8 cellular contexts compared by ENCODE assay signal in genomic region chr11:62600367-62601113, GRCh38. TPM values are rescaled to one million over a fixed set of nuclear protein-coding genes. Genes with fewer than 3 reads are reported as not detected.
DNase-seq lines count a peak whose midpoint lies in the region; ATAC-seq, FAIRE-seq and TF ChIP-seq lines count a peak whose summit lies in the region.

No MANE protein-coding gene starts in this region.

- DNase-seq in KG1 (lab: John Stamatoyannopoulos, UW) (peak; percentile 34), bronchial epithelial cell (ENCODE audit: low read depth) (peak; percentile 31), GM20000 (ENCODE audit: low spot score) (no peak), HPDE6-E6E7 (ENCODE audit: extremely low spot score) (no peak), NOMO-1 treated with DMSO at 0.1 percent for 48 hours (lab: John Stamatoyannopoulos, UW; ENCODE audit: unreplicated experiment) (no peak)

- H3K27me3 ChIP-seq in BLaER1: no peaks in the 10 kb centered on the region
- H3K27me3 ChIP-seq in bronchial epithelial cell (ENCODE audit: control insufficient read depth, insufficient read depth, low read length): no peaks in the 10 kb centered on the region
- no peaks in the 10 kb centered on the region for H3K27me3 ChIP-seq in muscle layer of colon (ENCODE audit: control insufficient read depth in 1 of 2, insufficient read depth in 2 of 2, low read length in 2 of 2)

- H3K9me3 ChIP-seq in BLaER1 (no peaks in the 10 kb centered on the region), muscle layer of colon (ENCODE audit: low read length) (no peaks in the 10 kb centered on the region)

- peak overlapping the region; percentile 100 for H3K27ac ChIP-seq in BLaER1
- peak overlapping the region; percentile 96 for H3K27ac ChIP-seq in muscle layer of colon (ENCODE audit: low read depth, low read length)

- peaks cover 59% of the 10 kb centered on the region for H3K4me1 ChIP-seq in BLaER1
- peaks cover 31% of the 10 kb centered on the region for H3K4me1 ChIP-seq in muscle layer of colon (ENCODE audit: insufficient read depth, low read length)

- peaks cover 39% of the 10 kb centered on the region for H4K20me1 ChIP-seq in BLaER1

- peak overlapping the region; percentile 91 for H3K4me3 ChIP-seq in BLaER1
- peak overlapping the region; percentile 91 for H3K4me3 ChIP-seq in bronchial epithelial cell (ENCODE audit: low read depth, low read length)
- peak overlapping the region; percentile 83 to 93 for H3K4me3 ChIP-seq in muscle layer of colon (ENCODE audit: low read depth in 1 of 2, low read length in 2 of 2)

- peak overlapping the region; percentile 100 for H3K9ac ChIP-seq in BLaER1
- peak overlapping the region; percentile 88 for H3K9ac ChIP-seq in muscle layer of colon (ENCODE audit: low read length)

- no peak for ATAC-seq in GM19452 (IDR thresholded peaks at IDR 0.05; ENCODE audit: unreplicated experiment)

- peak overlapping the region; percentile 100 for H3K4me2 ChIP-seq in BLaER1

- FAIRE-seq in bronchial epithelial cell (lab: Jason Lieb, UNC): no peak

- H3K36me3 ChIP-seq in BLaER1 (peaks cover 54% of the 10 kb centered on the region), bronchial epithelial cell (ENCODE audit: control insufficient read depth, insufficient read depth, low read length) (peaks cover 18% of the 10 kb centered on the region), muscle layer of colon (ENCODE audit: insufficient read depth, low read length) (peaks cover 44% of the 10 kb centered on the region)

- TF ChIP-seq CTCF in bronchial epithelial cell (IDR thresholded peaks at IDR 0.05; ENCODE audit: insufficient read depth, low read length, severe bottlenecking) (no peak), GM20000 (IDR thresholded peaks at IDR 0.05; ENCODE audit: extremely low read depth, missing control alignments) (no peak)

RNA-seq across cellular contexts. Expression of gene MTA2, which starts 1.1 kb away (rescaled TPM):
- 150 and 162 TPM in 2 replicates for total RNA-seq in bronchial epithelial cell

RNA-seq across cellular contexts. Expression of gene TUT1, which starts 9.2 kb away (rescaled TPM):
- total RNA-seq in bronchial epithelial cell: 7.0 and 9.5 TPM in 2 replicates

RNA-seq across cellular contexts. Expression of gene EML3, which starts 12.0 kb away (rescaled TPM):
- 10.0 and 11.1 TPM in 2 replicates for total RNA-seq in bronchial epithelial cell

RNA-seq across cellular contexts. Expression of gene ROM1, which starts 12.5 kb away (rescaled TPM):
- 2.6 and 2.8 TPM in 2 replicates for total RNA-seq in bronchial epithelial cell

RNA-seq across cellular contexts. Expression of gene B3GAT3, which starts 21.2 kb away (rescaled TPM):
- 24.2 and 26.2 TPM in 2 replicates for total RNA-seq in bronchial epithelial cell

Comparison
In these comparisons a context has a peak if more than half of its experiments do, and no peak if none do; other contexts are left out.
1. DNase-seq: peak in KG1 (single experiment) and bronchial epithelial cell (single experiment); none in GM20000 (single experiment), HPDE6-E6E7 (single experiment) and NOMO-1 treated with DMSO at 0.1 percent for 48 hours (single experiment).
2. Peak in every context shown above with its lines, with median percentiles within 50 percentile points of each other: H3K4me3 ChIP-seq.